In genomic region chr1:200139661-200140250, GRCh38 we compare ENCODE assay signal across 8 cellular contexts.
DNase-seq lines count a peak whose midpoint lies in the region; ATAC-seq, FAIRE-seq and TF ChIP-seq lines count a peak whose summit lies in the region.

No MANE protein-coding gene starts in this region.

- 61 to 69% methylated on average over 4 of the region's 4 CpGs for WGBS in gastroesophageal sphincter (ENCODE audit: low coverage in 1 of 2), 2 donors
- WGBS in neuronal stem cell (ENCODE audit: extremely low coverage in 2 of 2, insufficient read length in 2 of 2, insufficient replicate concordance in 1 of 2), 2 donors: no CpG with 5 or more reads among the region's 4 CpGs

- H3K27me3 ChIP-seq in BJ (ENCODE audit: control insufficient read depth, insufficient read depth, low read length): no peaks in the 10 kb centered on the region
- H3K27me3 ChIP-seq in gastroesophageal sphincter: no peaks in the 10 kb centered on the region
- H3K27me3 ChIP-seq in neuronal stem cell (ENCODE audit: control insufficient read depth in 3 of 3, insufficient read depth in 3 of 3, low read depth in 1 of 3, low read length in 3 of 3): no peaks in the 10 kb centered on the region

- TF ChIP-seq EP300 in gastroesophageal sphincter (IDR thresholded peaks at IDR 0.05): no peak

- H2BK12ac ChIP-seq in neuronal stem cell (ENCODE audit: low read length): no peak overlapping the region

- H3K14ac ChIP-seq in neuronal stem cell (ENCODE audit: low read length): no peak overlapping the region

- no peak overlapping the region for H4K8ac ChIP-seq in neuronal stem cell (ENCODE audit: low read depth, low read length)

- no peak overlapping the region for H2BK5ac ChIP-seq in neuronal stem cell (ENCODE audit: low read length)

- no peak overlapping the region for H2AFZ ChIP-seq in neuronal stem cell (ENCODE audit: low read length)

- DNase-seq in BJ (ENCODE audit: low read depth) (peak; percentile 8), NCI-H1092 (lab: John Stamatoyannopoulos, UW) (peak; percentile 46), neuronal stem cell (ENCODE audit: low spot score) (no peak)
- no peak for DNase-seq in stimulated activated effector memory CD8-positive, alpha-beta T cell treated with anti-CD3 and anti-CD28 coated beads, Interleukin-12 subunit alpha, Interleukin-12 subunit beta, amount 100 ng/mL, for 72 hours (ENCODE audit: low spot score in 2 of 2)

- H2BK15ac ChIP-seq in neuronal stem cell (ENCODE audit: low read length): no peak overlapping the region

- no peaks in the 10 kb centered on the region for H3K36me3 ChIP-seq in BJ (ENCODE audit: control insufficient read depth, insufficient read depth, low read length)
- H3K36me3 ChIP-seq in gastroesophageal sphincter: no peaks in the 10 kb centered on the region
- H3K36me3 ChIP-seq in neuronal stem cell (replicated peaks in 1 of 2; ENCODE audit: control insufficient read depth in 2 of 2, insufficient read depth in 2 of 2, low read length in 2 of 2): no peaks in the 10 kb centered on the region

- peak; percentile 94 for FAIRE-seq in TTC549 (lab: Jason Lieb, UNC)

- no peak for TF ChIP-seq POLR2A in gastroesophageal sphincter (IDR thresholded peaks at IDR 0.05)

- no peak overlapping the region for H3K4me3 Mint-ChIP-seq in stimulated activated effector memory CD8-positive, alpha-beta T cell treated with anti-CD3 and anti-CD28 coated beads, Interleukin-12 subunit alpha, Interleukin-12 subunit beta, amount 100 ng/mL, for 72 hours

- H3K36me3 Mint-ChIP-seq in stimulated activated effector memory CD8-positive, alpha-beta T cell treated with anti-CD3 and anti-CD28 coated beads, Interleukin-12 subunit alpha, Interleukin-12 subunit beta, amount 100 ng/mL, for 72 hours: no peaks in the 10 kb centered on the region

- H3K27ac Mint-ChIP-seq in stimulated activated effector memory CD8-positive, alpha-beta T cell treated with anti-CD3 and anti-CD28 coated beads, Interleukin-12 subunit alpha, Interleukin-12 subunit beta, amount 100 ng/mL, for 72 hours: no peak overlapping the region

- H3K9me3 Mint-ChIP-seq in stimulated activated effector memory CD8-positive, alpha-beta T cell treated with anti-CD3 and anti-CD28 coated beads, Interleukin-12 subunit alpha, Interleukin-12 subunit beta, amount 100 ng/mL, for 72 hours: no peaks in the 10 kb centered on the region

- H3K9me3 ChIP-seq in gastroesophageal sphincter (no peaks in the 10 kb centered on the region), neuronal stem cell (replicated peaks in 1 of 2; ENCODE audit: control insufficient read depth in 2 of 2, insufficient read depth in 1 of 2, low read depth in 1 of 2, low read length in 2 of 2) (peaks cover 0 to 8% of the 10 kb centered on the region in 2 donors)

- no peak overlapping the region for H3K18ac ChIP-seq in neuronal stem cell (ENCODE audit: low read length)

- H3K4me2 ChIP-seq in neuronal stem cell (ENCODE audit: insufficient read depth, low read length, poor library complexity, severe bottlenecking): no peak overlapping the region

- no peak overlapping the region for H3K4ac ChIP-seq in neuronal stem cell (ENCODE audit: low read length)

- no peaks in the 10 kb centered on the region for H3K4me1 Mint-ChIP-seq in stimulated activated effector memory CD8-positive, alpha-beta T cell treated with anti-CD3 and anti-CD28 coated beads, Interleukin-12 subunit alpha, Interleukin-12 subunit beta, amount 100 ng/mL, for 72 hours

- H4K91ac ChIP-seq in neuronal stem cell (ENCODE audit: low read depth, low read length, poor library complexity): no peak overlapping the region

- peak; percentile 72 for TF ChIP-seq CTCF in BJ (IDR thresholded peaks at IDR 0.05; ENCODE audit: insufficient read depth, low read depth, low read length)
- peak; percentile 62 for TF ChIP-seq CTCF in GM12874 (IDR thresholded peaks at IDR 0.05; ENCODE audit: insufficient read depth, low read depth, low read length)
- peak in 3 of 4 experiments; percentile 21 to 47 (median 24) for TF ChIP-seq CTCF in gastroesophageal sphincter (IDR thresholded peaks at IDR 0.05)

- no peaks in the 10 kb centered on the region for H3K4me1 ChIP-seq in gastroesophageal sphincter
- no peaks in the 10 kb centered on the region for H3K4me1 ChIP-seq in neuronal stem cell (ENCODE audit: control insufficient read depth in 2 of 2, insufficient read depth in 1 of 2, low read depth in 1 of 2, low read length in 2 of 2)

- H3K9ac ChIP-seq in neuronal stem cell (ENCODE audit: low read depth, low read length, poor library complexity): no peak overlapping the region

- H3K27ac ChIP-seq in gastroesophageal sphincter: no peak overlapping the region
- H3K27ac ChIP-seq in neuronal stem cell (replicated peaks; ENCODE audit: low read length): no peak overlapping the region

- H3K4me3 ChIP-seq in BJ (ENCODE audit: low read depth, low read length) (no peak overlapping the region), gastroesophageal sphincter (no peak overlapping the region), neuronal stem cell (ENCODE audit: low read length in 2 of 2) (no peak overlapping the region)

- POLR2A ChIA-PET in BJ (lab: Charles Lee): no interaction called here

- CTCF ChIA-PET in BJ (lab: Yijun Ruan, JAX): interaction anchor here (0.7 to 1.8 kb wide), 16 partner anchors 11 to 349 kb away, joined by 3 to 6 read pairs (median 4); no protein-coding TSS in a partner anchor

- H3K23ac ChIP-seq in neuronal stem cell (ENCODE audit: low read depth, low read length, poor library complexity): no peak overlapping the region

- ATAC-seq in HG02642 (IDR thresholded peaks at IDR 0.05; ENCODE audit: poor library complexity, unreplicated experiment): peak; percentile 83
- no peak for ATAC-seq in gastroesophageal sphincter
- ATAC-seq in stimulated activated effector memory CD8-positive, alpha-beta T cell treated with anti-CD3 and anti-CD28 coated beads, Interleukin-12 subunit alpha, Interleukin-12 subunit beta, amount 100 ng/mL, for 72 hours: peak; percentile 81

- no peaks in the 10 kb centered on the region for H3K79me1 ChIP-seq in neuronal stem cell (ENCODE audit: low read depth, low read length)

- no peak overlapping the region for H2AK5ac ChIP-seq in neuronal stem cell (ENCODE audit: low read depth, low read length)

- no peak overlapping the region for H2BK120ac ChIP-seq in neuronal stem cell (ENCODE audit: low read depth, low read length)

Comparison
In these comparisons a context has a peak if more than half of its experiments do, and no peak if none do; other contexts are left out.
1. DNase-seq: peak in BJ (single experiment) and NCI-H1092 (single experiment); none in stimulated activated effector memory CD8-positive, alpha-beta T cell treated with anti-CD3 and anti-CD28 coated beads, Interleukin-12 subunit alpha, Interleukin-12 subunit beta, amount 100 ng/mL, for 72 hours (0 of 2) and neuronal stem cell (single experiment).
2. Peak in every context shown above with its lines, with median percentiles within 50 percentile points of each other: CTCF ChIP-seq.